In the genomic region with DNA sequence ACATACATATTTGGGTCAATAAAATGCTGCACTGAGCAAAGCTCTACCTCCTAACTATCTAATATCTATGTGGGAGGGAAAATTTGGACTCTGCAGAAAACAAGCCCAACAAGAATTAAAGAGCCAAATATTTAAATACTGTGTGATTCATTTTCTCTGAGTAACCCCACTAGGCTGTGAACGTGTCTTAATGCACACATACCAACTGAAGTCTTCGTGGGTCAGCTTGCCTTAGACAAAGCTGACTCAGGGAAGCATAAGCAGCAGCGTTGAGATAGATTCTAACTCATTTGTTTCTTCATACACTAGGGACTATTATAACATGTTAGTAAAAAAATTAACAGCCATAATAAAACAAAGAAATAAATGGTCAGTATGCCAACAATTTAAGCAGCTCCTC, we compare ENCODE assay signal across 11 cellular contexts.
A peak's percentile ranks its signal among the peaks of the same experiment; 100 is the strongest.
DNase-seq lines count a peak whose midpoint lies in the region; ATAC-seq, FAIRE-seq and TF ChIP-seq lines count a peak whose summit lies in the region.
"Had no signal": no experiment of that assay in that cellular context is flagged by ENCODE, and none has a peak within 500 bp of the region (broad histone marks: within the 10 kb centered on the region; RNA-seq: fewer than 3 reads in every experiment).

No MANE protein-coding gene starts in this region.

- no peak for TF ChIP-seq CTCF in fibroblast of pulmonary artery (IDR thresholded peaks at IDR 0.05; ENCODE audit: low read length, missing control alignments)
- TF ChIP-seq CTCF in thoracic aorta (IDR thresholded peaks at IDR 0.05), result no peak

- DNase-seq in H54 (ENCODE audit: insufficient read length, low spot score) (peak; percentile 3), fibroblast of pulmonary artery (ENCODE audit: low read depth) (peak; percentile 65), thoracic aorta (ENCODE audit: low spot score) (no peak), NOMO-1 treated with DMSO at 0.1 percent for 48 hours (lab: John Stamatoyannopoulos, UW; ENCODE audit: unreplicated experiment) (no peak), ureter (ENCODE audit: low spot score) (no peak), cerebellar nuclear complex (lab: John Stamatoyannopoulos, UW) (no peak)
- DNase-seq: activated CD4-positive, CD25-positive, alpha-beta regulatory T cell; activated T-cell treated with anti-CD3 and anti-CD28 coated beads, Interleukin-2, amount 50 U/mL, for 24 hours; NCI-H1436; right cardiac atrium had no signal

- no peaks in the 10 kb centered on the region for H3K27me3 ChIP-seq in thoracic aorta (replicated peaks; ENCODE audit: insufficient read depth)

- H3K27ac ChIP-seq in thoracic aorta, result peak overlapping the region; percentile 60 to 79

- no peak for TF ChIP-seq POLR2A in H54 (IDR thresholded peaks at IDR 0.05; ENCODE audit: low read depth, low read length)

- FAIRE-seq in H54 (lab: Jason Lieb, UNC), result peak; percentile 83

- peak; percentile 73 for ATAC-seq in SK-N-SH treated with all-trans-retinoic acid at 6 μM for 48 hours
- ATAC-seq in thoracic aorta (ENCODE audit: insufficient number of reproducible peaks, low FRiP score, low read depth), result no peak
- ATAC-seq: right cardiac atrium had no signal

- no peaks in the 10 kb centered on the region for H3K9me3 ChIP-seq in thoracic aorta

- no peaks in the 10 kb centered on the region for H3K36me3 ChIP-seq in thoracic aorta

- H3K4me1 ChIP-seq in thoracic aorta (ENCODE audit: control insufficient read depth in 1 of 2, low read depth in 2 of 2), result peaks cover 26 to 44% of the 10 kb centered on the region in 2 donors

- H3K4me3 ChIP-seq in fibroblast of pulmonary artery (replicated peaks; ENCODE audit: low read depth, low read length), result no peak overlapping the region
- no peak overlapping the region for H3K4me3 ChIP-seq in thoracic aorta

TF ChIP-seq in SK-N-SH treated with all-trans-retinoic acid at 6 μM for 48 hours, 23 proteins besides CTCF, POLR2A, EP300 and RAD21:
- TF ChIP-seq ZFP30 (CRISPR knock-in tag; IDR thresholded peaks at IDR 0.05) (no peak), RARB (CRISPR knock-in tag; IDR thresholded peaks at IDR 0.05) (no peak), ZNF8 (CRISPR knock-in tag; IDR thresholded peaks at IDR 0.05) (no peak), ZNF565 (CRISPR knock-in tag; conservative IDR thresholded peaks at IDR 0.05; ENCODE audit: low read depth) (no peak), ZFP3 (CRISPR knock-in tag; IDR thresholded peaks at IDR 0.05) (no peak), SNAI2 (CRISPR knock-in tag; IDR thresholded peaks at IDR 0.05) (no peak), BACH2 (CRISPR knock-in tag; IDR thresholded peaks at IDR 0.05; ENCODE audit: borderline replicate concordance) (no peak), TOX (CRISPR knock-in tag; IDR thresholded peaks at IDR 0.05; ENCODE audit: borderline replicate concordance) (no peak), PPARA (CRISPR knock-in tag; IDR thresholded peaks at IDR 0.05; ENCODE audit: borderline replicate concordance) (no peak), ZNF70 (CRISPR knock-in tag; IDR thresholded peaks at IDR 0.05) (no peak), ISL1 (CRISPR knock-in tag; IDR thresholded peaks at IDR 0.05) (no peak), CSDC2 (CRISPR knock-in tag; IDR thresholded peaks at IDR 0.05) (no peak), ZC3H10 (CRISPR knock-in tag; IDR thresholded peaks at IDR 0.05) (no peak)
- TF ChIP-seq, protein P1, sequence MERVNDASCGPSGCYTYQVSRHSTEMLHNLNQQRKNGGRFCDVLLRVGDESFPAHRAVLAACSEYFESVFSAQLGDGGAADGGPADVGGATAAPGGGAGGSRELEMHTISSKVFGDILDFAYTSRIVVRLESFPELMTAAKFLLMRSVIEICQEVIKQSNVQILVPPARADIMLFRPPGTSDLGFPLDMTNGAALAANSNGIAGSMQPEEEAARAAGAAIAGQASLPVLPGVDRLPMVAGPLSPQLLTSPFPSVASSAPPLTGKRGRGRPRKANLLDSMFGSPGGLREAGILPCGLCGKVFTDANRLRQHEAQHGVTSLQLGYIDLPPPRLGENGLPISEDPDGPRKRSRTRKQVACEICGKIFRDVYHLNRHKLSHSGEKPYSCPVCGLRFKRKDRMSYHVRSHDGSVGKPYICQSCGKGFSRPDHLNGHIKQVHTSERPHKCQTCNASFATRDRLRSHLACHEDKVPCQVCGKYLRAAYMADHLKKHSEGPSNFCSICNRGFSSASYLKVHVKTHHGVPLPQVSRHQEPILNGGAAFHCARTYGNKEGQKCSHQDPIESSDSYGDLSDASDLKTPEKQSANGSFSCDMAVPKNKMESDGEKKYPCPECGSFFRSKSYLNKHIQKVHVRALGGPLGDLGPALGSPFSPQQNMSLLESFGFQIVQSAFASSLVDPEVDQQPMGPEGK (CRISPR knock-in tag; IDR thresholded peaks at IDR 0.05; ENCODE audit: borderline replicate concordance), result no peak
- TF ChIP-seq, protein P2, sequence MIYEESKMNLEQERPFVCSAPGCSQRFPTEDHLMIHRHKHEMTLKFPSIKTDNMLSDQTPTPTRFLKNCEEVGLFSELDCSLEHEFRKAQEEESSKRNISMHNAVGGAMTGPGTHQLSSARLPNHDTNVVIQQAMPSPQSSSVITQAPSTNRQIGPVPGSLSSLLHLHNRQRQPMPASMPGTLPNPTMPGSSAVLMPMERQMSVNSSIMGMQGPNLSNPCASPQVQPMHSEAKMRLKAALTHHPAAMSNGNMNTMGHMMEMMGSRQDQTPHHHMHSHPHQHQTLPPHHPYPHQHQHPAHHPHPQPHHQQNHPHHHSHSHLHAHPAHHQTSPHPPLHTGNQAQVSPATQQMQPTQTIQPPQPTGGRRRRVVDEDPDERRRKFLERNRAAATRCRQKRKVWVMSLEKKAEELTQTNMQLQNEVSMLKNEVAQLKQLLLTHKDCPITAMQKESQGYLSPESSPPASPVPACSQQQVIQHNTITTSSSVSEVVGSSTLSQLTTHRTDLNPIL (CRISPR knock-in tag; IDR thresholded peaks at IDR 0.05; ENCODE audit: low read depth), result no peak
- TF ChIP-seq, protein P3, sequence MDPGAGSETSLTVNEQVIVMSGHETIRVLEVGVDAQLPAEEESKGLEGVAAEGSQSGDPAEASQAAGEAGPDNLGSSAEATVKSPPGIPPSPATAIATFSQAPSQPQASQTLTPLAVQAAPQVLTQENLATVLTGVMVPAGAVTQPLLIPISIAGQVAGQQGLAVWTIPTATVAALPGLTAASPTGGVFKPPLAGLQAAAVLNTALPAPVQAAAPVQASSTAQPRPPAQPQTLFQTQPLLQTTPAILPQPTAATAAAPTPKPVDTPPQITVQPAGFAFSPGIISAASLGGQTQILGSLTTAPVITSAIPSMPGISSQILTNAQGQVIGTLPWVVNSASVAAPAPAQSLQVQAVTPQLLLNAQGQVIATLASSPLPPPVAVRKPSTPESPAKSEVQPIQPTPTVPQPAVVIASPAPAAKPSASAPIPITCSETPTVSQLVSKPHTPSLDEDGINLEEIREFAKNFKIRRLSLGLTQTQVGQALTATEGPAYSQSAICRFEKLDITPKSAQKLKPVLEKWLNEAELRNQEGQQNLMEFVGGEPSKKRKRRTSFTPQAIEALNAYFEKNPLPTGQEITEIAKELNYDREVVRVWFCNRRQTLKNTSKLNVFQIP (CRISPR knock-in tag; IDR thresholded peaks at IDR 0.05; ENCODE audit: borderline replicate concordance, low read depth), result no peak
- TF ChIP-seq, protein P4, sequence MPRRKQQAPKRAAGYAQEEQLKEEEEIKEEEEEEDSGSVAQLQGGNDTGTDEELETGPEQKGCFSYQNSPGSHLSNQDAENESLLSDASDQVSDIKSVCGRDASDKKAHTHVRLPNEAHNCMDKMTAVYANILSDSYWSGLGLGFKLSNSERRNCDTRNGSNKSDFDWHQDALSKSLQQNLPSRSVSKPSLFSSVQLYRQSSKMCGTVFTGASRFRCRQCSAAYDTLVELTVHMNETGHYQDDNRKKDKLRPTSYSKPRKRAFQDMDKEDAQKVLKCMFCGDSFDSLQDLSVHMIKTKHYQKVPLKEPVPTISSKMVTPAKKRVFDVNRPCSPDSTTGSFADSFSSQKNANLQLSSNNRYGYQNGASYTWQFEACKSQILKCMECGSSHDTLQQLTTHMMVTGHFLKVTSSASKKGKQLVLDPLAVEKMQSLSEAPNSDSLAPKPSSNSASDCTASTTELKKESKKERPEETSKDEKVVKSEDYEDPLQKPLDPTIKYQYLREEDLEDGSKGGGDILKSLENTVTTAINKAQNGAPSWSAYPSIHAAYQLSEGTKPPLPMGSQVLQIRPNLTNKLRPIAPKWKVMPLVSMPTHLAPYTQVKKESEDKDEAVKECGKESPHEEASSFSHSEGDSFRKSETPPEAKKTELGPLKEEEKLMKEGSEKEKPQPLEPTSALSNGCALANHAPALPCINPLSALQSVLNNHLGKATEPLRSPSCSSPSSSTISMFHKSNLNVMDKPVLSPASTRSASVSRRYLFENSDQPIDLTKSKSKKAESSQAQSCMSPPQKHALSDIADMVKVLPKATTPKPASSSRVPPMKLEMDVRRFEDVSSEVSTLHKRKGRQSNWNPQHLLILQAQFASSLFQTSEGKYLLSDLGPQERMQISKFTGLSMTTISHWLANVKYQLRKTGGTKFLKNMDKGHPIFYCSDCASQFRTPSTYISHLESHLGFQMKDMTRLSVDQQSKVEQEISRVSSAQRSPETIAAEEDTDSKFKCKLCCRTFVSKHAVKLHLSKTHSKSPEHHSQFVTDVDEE (CRISPR knock-in tag; IDR thresholded peaks at IDR 0.05), result no peak

Comparison
In these comparisons a context has a peak if more than half of its experiments do, and no peak if none do; other contexts are left out.
1. DNase-seq: peak in H54 (single experiment) and fibroblast of pulmonary artery (single experiment); none in thoracic aorta (single experiment), NOMO-1 treated with DMSO at 0.1 percent for 48 hours (single experiment), ureter (single experiment) and cerebellar nuclear complex (0 of 2).